25 cellular contexts compared by ENCODE assay signal in genomic region chr14:45743884-45744283, GRCh38.
DNase-seq lines count a peak whose midpoint lies in the region; ATAC-seq, FAIRE-seq and TF ChIP-seq lines count a peak whose summit lies in the region.
"Had no signal": no experiment of that assay in that cellular context is flagged by ENCODE, and none has a peak within 500 bp of the region (broad histone marks: within the 10 kb centered on the region; RNA-seq: fewer than 3 reads in every experiment).

No MANE protein-coding gene starts in this region.

- TF ChIP-seq RAD21 in GM12878 (IDR thresholded peaks at IDR 0.05; ENCODE audit: insufficient read depth, low read depth, low read length), result no peak

- RAD21 ChIA-PET in GM12878 (lab: Charles Lee; ENCODE audit: unreplicated experiment), result interaction anchor here (0.9 to 3.0 kb wide), 2 partner anchors 16 to 30 kb away, joined by 3 to 16 read pairs; no protein-coding TSS in a partner anchor

- POLR2A ChIA-PET in GM12878 (lab: Charles Lee), result interaction anchor here (0.6 to 1.5 kb wide), 2 partner anchors 12 to 36 kb away, joined by 3 to 4 read pairs; no protein-coding TSS in a partner anchor

- H3K27ac ChIP-seq in GM12878 (ENCODE audit: control insufficient read depth, insufficient read depth), result no peak overlapping the region
- H3K27ac ChIP-seq: 22Rv1; BLaER1 treated with 17β-estradiol and CSF1 and Interleukin-3, amounts not matched to agents 10 nM and 100 nM; GM23248; KMS-11; SJCRH30 had no signal

- peak; percentile 93 for ATAC-seq in GM12878
- no peak for ATAC-seq in left lobe of liver
- ATAC-seq in GM21529 (IDR thresholded peaks at IDR 0.05; ENCODE audit: unreplicated experiment), result no peak
- no peak for ATAC-seq in HG02623 (IDR thresholded peaks at IDR 0.05; ENCODE audit: unreplicated experiment)

- TF ChIP-seq EP300 in GM12878 (IDR thresholded peaks at IDR 0.05; ENCODE audit: borderline replicate concordance in 1 of 2, control insufficient read depth in 1 of 2, low read depth in 2 of 2, low read length in 2 of 2), result no peak

- H2AFZ ChIP-seq in GM12878 (ENCODE audit: control insufficient read depth, low read depth, low read length), result no peak overlapping the region
- H2AFZ ChIP-seq: GM23248 had no signal

- no peaks in the 10 kb centered on the region for H3K36me3 ChIP-seq in GM12878 (ENCODE audit: control insufficient read depth in 2 of 2, insufficient read depth in 2 of 2, low read length in 1 of 2)
- H3K36me3 ChIP-seq: BLaER1 treated with 17β-estradiol and CSF1 and Interleukin-3, amounts not matched to agents 10 nM and 100 nM; SJCRH30 had no signal

- DNase-seq in GM12865 (ENCODE audit: low read depth), result peak; percentile 24
- DNase-seq in NB4 (ENCODE audit: low read depth), result peak; percentile 24
- DNase-seq in GM12878 (ENCODE audit: low read depth, low spot score), result no peak
- DNase-seq in myocyte (ENCODE audit: low read depth), result peak; percentile 38
- no peak for DNase-seq in left lobe of liver (ENCODE audit: low spot score)
- no peak for DNase-seq in A172 (ENCODE audit: low spot score)
- DNase-seq: Caco-2; CD4-positive, alpha-beta memory T cell; DMS 273 treated with DMSO at 0.1 percent for 48 hours; DMS79 treated with DMSO at 0.1 percent for 48 hours; GM23248; HCEC 1CT; IMR-90; NCI-H1048; NCI-H1436; NCI-H1930; NCI-H2227 treated with DMSO at 0.1 percent for 48 hours; NCI-H510A; SJCRH30 had no signal

- no peak overlapping the region for H3K4me3 ChIP-seq in GM12865 (ENCODE audit: low read depth, low read length)
- no peak overlapping the region for H3K4me3 ChIP-seq in NB4 (ENCODE audit: low read depth, low read length)
- H3K4me3 ChIP-seq in GM12878, result no peak overlapping the region
- H3K4me3 ChIP-seq: BLaER1 treated with 17β-estradiol and CSF1 and Interleukin-3, amounts not matched to agents 10 nM and 100 nM; GM23248; SJCRH30 had no signal

- in situ Hi-C loops in GM12878 (cut with MboI), result no loop called here

- intact Hi-C loops in GM12878 (cut with micrococcal nuclease; ENCODE audit: unreplicated experiment), result no loop called here

- no peaks in the 10 kb centered on the region for H4K20me1 ChIP-seq in GM12878 (ENCODE audit: control insufficient read depth, insufficient read depth)
- H4K20me1 ChIP-seq: BLaER1 treated with 17β-estradiol and CSF1 and Interleukin-3, amounts not matched to agents 10 nM and 100 nM had no signal

- no peak overlapping the region for H3K9ac ChIP-seq in GM12878 (ENCODE audit: control insufficient read depth, insufficient read depth, low read length)
- H3K9ac ChIP-seq: BLaER1 treated with 17β-estradiol and CSF1 and Interleukin-3, amounts not matched to agents 10 nM and 100 nM; GM23248; KMS-11 had no signal

- CTCF ChIA-PET in GM12878 (lab: Yijun Ruan, JAX), result interaction anchor here (0.9 to 1.5 kb wide), 3 partner anchors 9 to 46 kb away, joined by 3 to 4 read pairs (median 3); no protein-coding TSS in a partner anchor

- TF ChIP-seq POLR2A in NB4 (IDR thresholded peaks at IDR 0.05; ENCODE audit: extremely low read depth, insufficient read length) (no peak), GM12878 (IDR thresholded peaks at IDR 0.05; ENCODE audit: low read depth, low read length) (no peak)

- H3K79me2 ChIP-seq in GM12878 (ENCODE audit: control insufficient read depth, insufficient read depth, low read length), result no peaks in the 10 kb centered on the region

- no peaks in the 10 kb centered on the region for H3K9me3 ChIP-seq in GM12878 (replicated peaks; ENCODE audit: control insufficient read depth, insufficient read depth, low read length)
- H3K9me3 ChIP-seq: BLaER1 treated with 17β-estradiol and CSF1 and Interleukin-3, amounts not matched to agents 10 nM and 100 nM; Caco-2; SJCRH30 had no signal

- WGBS in GM12878 (ENCODE audit: insufficient coverage, insufficient replicate concordance, low lambda C conversion rate, missing lambda C conversion rate), result 64% methylated on average over 5 of the region's 5 CpGs

- no peaks in the 10 kb centered on the region for H3K27me3 ChIP-seq in GM12878 (replicated peaks in 1 of 2; ENCODE audit: control insufficient read depth in 2 of 2, insufficient read depth in 2 of 2, low read length in 1 of 2)
- H3K27me3 ChIP-seq: BLaER1 treated with 17β-estradiol and CSF1 and Interleukin-3, amounts not matched to agents 10 nM and 100 nM; SJCRH30 had no signal

- H3K4me2 ChIP-seq in GM12878 (ENCODE audit: control insufficient read depth, insufficient read depth), result no peak overlapping the region
- H3K4me2 ChIP-seq: BLaER1 treated with 17β-estradiol and CSF1 and Interleukin-3, amounts not matched to agents 10 nM and 100 nM; KMS-11 had no signal

- FAIRE-seq in GM12878 (lab: Jason Lieb, UNC), result no peak
- FAIRE-seq: GM12891 had no signal

- BruUV-seq in GM12878 (replicated peaks; lab: Mats Ljungman, UMichigan), result no TSS peak

- SMC1A ChIA-PET in GM12878 (lab: Charles Lee; ENCODE audit: uncharacterized antibody, unreplicated experiment), result interaction anchor here (0.8 to 2.7 kb wide), 12 partner anchors 8 to 124 kb away, joined by 3 to 17 read pairs (median 4); no protein-coding TSS in a partner anchor

- TF ChIP-seq CTCF in GM12865 (IDR thresholded peaks at IDR 0.05; ENCODE audit: insufficient read depth, low read depth, low read length, missing control alignments), result no peak
- TF ChIP-seq CTCF in NB4 (IDR thresholded peaks at IDR 0.05; ENCODE audit: low read depth, low read length), result no peak
- no peak for TF ChIP-seq CTCF in GM12878 (IDR thresholded peaks at IDR 0.05 in 2 of 3, conservative IDR thresholded peaks at IDR 0.05 in 1 of 3; ENCODE audit: control insufficient read depth in 2 of 3, extremely low read depth in 1 of 3, insufficient read depth in 1 of 3, low read depth in 3 of 3, low read length in 3 of 3)

- H3K4me1 ChIP-seq in GM12878 (ENCODE audit: control insufficient read depth, insufficient read depth, low read length), result no peaks in the 10 kb centered on the region
- H3K4me1 ChIP-seq: Caco-2, SJCRH30 had no signal

TF ChIP-seq in GM12878, 131 proteins besides CTCF, POLR2A, EP300 and RAD21:
- TF ChIP-seq IKZF2 (IDR thresholded peaks at IDR 0.05), result peak in 1 of 2 experiments; percentile 16; a peak in 1 of 4 replicates
- no peak for TF ChIP-seq HDAC6 (IDR thresholded peaks at IDR 0.05; ENCODE audit: unreplicated experiment)
- TF ChIP-seq KAT2A (conservative IDR thresholded peaks at IDR 0.05; ENCODE audit: control insufficient read depth, low read depth, low read length), result no peak
- peak; percentile 95 for TF ChIP-seq NR2F1 (conservative IDR thresholded peaks at IDR 0.05)
- TF ChIP-seq BHLHE40 (IDR thresholded peaks at IDR 0.05; ENCODE audit: borderline replicate concordance in 1 of 2, low read depth in 2 of 2, low read length in 1 of 2), result peak in 1 of 2 experiments; percentile 41; a peak in 1 of 4 replicates
- TF ChIP-seq IKZF1 (conservative IDR thresholded peaks at IDR 0.05), result 0 out of 2 replicates have a peak, but pooled peaks have one; percentile 39
- no peak for TF ChIP-seq SP1 (IDR thresholded peaks at IDR 0.05; ENCODE audit: low read depth, low read length)
TF ChIP-seq in GM12878: peak in this region for 4.

Comparison
In these comparisons a context has a peak if more than half of its experiments do, and no peak if none do; other contexts are left out.
1. DNase-seq: peak in GM12865 (single experiment), NB4 (single experiment) and myocyte (single experiment); none in GM12878 (single experiment), left lobe of liver (single experiment) and A172 (single experiment).